8 cellular contexts compared by ENCODE assay signal in the genomic region with DNA sequence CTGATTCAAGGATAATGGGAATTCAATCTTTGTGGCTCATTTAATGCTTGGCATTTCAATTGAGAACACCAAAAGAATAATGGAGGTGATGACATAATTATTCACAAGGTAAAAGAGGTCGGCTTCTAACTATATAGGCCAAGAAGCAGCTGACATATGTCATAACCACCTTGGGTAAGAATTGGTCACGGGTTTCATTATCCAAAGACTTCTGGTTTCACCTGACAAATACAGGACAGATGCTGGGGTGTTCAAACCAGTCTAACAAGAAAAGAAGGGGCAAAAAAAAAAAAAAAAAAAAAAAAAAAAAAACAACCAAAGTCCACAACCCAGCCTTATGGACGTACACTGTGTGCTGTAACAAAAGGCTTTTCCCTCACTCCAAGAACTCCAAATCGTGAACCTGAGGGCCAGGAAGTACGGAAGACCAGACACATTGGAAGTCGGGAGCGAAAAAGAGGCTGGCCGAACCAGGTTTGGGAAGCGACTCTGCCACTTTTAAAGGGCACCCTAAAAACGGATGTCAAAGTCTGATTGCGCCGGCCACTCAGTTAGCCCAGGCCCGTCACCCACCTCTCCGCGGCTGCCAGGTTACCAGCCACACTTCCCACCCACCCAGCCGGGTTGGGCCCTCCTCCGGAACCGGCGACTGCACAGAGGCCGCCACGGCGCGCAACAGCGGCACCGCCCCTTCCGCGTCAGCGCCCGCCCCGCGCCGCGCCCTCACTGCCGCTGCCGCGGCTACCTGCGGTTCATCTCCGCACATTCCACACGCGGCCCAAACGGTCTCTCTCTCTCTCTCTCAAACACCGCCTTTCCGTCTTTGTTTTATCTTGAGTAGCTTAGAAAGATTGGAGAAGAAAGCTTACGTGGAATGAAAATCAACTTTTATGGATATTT. TPM values are rescaled to one million over a fixed set of nuclear protein-coding genes. Genes with fewer than 3 reads are reported as not detected.
A peak's percentile ranks its signal among the peaks of the same experiment; 100 is the strongest.
DNase-seq lines count a peak whose midpoint lies in the region; ATAC-seq and TF ChIP-seq lines count a peak whose summit lies in the region.

A gene with protein sequence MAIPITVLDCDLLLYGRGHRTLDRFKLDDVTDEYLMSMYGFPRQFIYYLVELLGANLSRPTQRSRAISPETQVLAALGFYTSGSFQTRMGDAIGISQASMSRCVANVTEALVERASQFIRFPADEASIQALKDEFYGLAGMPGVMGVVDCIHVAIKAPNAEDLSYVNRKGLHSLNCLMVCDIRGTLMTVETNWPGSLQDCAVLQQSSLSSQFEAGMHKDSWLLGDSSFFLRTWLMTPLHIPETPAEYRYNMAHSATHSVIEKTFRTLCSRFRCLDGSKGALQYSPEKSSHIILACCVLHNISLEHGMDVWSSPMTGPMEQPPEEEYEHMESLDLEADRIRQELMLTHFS (minus strand): TSS at position 677 of the 900 bp plus-strand sequence. CDS start 990 bp downstream, outside the sequence.

- H3K4me1 ChIP-seq in BLaER1: peaks cover 20% of the 10 kb centered on the region
- peaks cover 9 to 29% (median 22%) of the 10 kb centered on the region in 4 donors for H3K4me1 ChIP-seq in liver (ENCODE audit: control insufficient read depth in 4 of 4, insufficient read depth in 4 of 4, low read length in 3 of 4)

- H3K4me3 ChIP-seq in BLaER1: peak within 1 kb of the TSS; percentile 99
- peak within 1 kb of the TSS; percentile 82 to 99 (median 98) for H3K4me3 ChIP-seq in liver (ENCODE audit: low read depth in 1 of 3, low read length in 3 of 3)

- ATAC-seq in HG03457 (IDR thresholded peaks at IDR 0.05; ENCODE audit: unreplicated experiment): peak; percentile 85

- H3K9me3 ChIP-seq in BLaER1: no peaks in the 10 kb centered on the region
- no peaks in the 10 kb centered on the region for H3K9me3 ChIP-seq in liver (ENCODE audit: control insufficient read depth in 4 of 4, low read length in 3 of 4)

- TF ChIP-seq CTCF in liver (IDR thresholded peaks at IDR 0.05; ENCODE audit: low read depth, low read length, missing input control): no peak

- TF ChIP-seq RAD21 in liver (IDR thresholded peaks at IDR 0.05): no peak

- 1% methylated on average over 44 of the region's 44 CpGs for WGBS in liver

- peaks cover 19% of the 10 kb centered on the region for H3K36me3 ChIP-seq in BLaER1
- H3K36me3 ChIP-seq in liver (ENCODE audit: control insufficient read depth in 4 of 4, insufficient read depth in 3 of 4, low read depth in 1 of 4, low read length in 3 of 4): peaks cover 0 to 6% (median 3%) of the 10 kb centered on the region in 4 donors

- peaks cover 35% of the 10 kb centered on the region; the same call in 1 of the 2 replicates for H4K20me1 ChIP-seq in BLaER1

- DNase-seq in GM19240 (ENCODE audit: insufficient read length, low spot score) (peak; percentile 87), NCI-H526 (lab: John Stamatoyannopoulos, UW) (peak; percentile 94 to 95), dermis blood vessel endothelial cell (peak; percentile 95)
- DNase-seq in activated CD4-positive, alpha-beta T cell treated with anti-CD3 and anti-CD28 coated beads, Interleukin-2, amount 50 U/mL, for 24 hours (ENCODE audit: low read depth in 1 of 2, low spot score in 1 of 2): peak; percentile 82 to 87
- peak; percentile 94 for DNase-seq in stimulated activated CD4-positive, alpha-beta T cell treated with anti-CD3 and anti-CD28 coated beads, Interleukin-4, amount 100 ng/mL, for 1 hour

- H3K27ac ChIP-seq in BLaER1 (peak within 1 kb of the TSS; percentile 98), liver (ENCODE audit: low read depth in 1 of 2, low read length in 2 of 2) (peak within 1 kb of the TSS; percentile 91 to 97)

- H3K27me3 ChIP-seq in BLaER1: no peaks in the 10 kb centered on the region
- no peaks in the 10 kb centered on the region for H3K27me3 ChIP-seq in liver (ENCODE audit: control insufficient read depth in 4 of 4, insufficient read depth in 4 of 4, low read length in 3 of 4)

- H3K9ac ChIP-seq in BLaER1 (peak within 1 kb of the TSS; percentile 98), liver (ENCODE audit: low read depth in 1 of 2, low read length in 2 of 2) (peak within 1 kb of the TSS; percentile 61 to 87)

- H3K4me2 ChIP-seq in BLaER1: peak within 1 kb of the TSS; percentile 96

TF ChIP-seq in liver, 16 proteins besides CTCF, POLR2A, EP300 and RAD21:
- no peak for TF ChIP-seq NR2F2 (IDR thresholded peaks at IDR 0.05)
- TF ChIP-seq, protein P1, sequence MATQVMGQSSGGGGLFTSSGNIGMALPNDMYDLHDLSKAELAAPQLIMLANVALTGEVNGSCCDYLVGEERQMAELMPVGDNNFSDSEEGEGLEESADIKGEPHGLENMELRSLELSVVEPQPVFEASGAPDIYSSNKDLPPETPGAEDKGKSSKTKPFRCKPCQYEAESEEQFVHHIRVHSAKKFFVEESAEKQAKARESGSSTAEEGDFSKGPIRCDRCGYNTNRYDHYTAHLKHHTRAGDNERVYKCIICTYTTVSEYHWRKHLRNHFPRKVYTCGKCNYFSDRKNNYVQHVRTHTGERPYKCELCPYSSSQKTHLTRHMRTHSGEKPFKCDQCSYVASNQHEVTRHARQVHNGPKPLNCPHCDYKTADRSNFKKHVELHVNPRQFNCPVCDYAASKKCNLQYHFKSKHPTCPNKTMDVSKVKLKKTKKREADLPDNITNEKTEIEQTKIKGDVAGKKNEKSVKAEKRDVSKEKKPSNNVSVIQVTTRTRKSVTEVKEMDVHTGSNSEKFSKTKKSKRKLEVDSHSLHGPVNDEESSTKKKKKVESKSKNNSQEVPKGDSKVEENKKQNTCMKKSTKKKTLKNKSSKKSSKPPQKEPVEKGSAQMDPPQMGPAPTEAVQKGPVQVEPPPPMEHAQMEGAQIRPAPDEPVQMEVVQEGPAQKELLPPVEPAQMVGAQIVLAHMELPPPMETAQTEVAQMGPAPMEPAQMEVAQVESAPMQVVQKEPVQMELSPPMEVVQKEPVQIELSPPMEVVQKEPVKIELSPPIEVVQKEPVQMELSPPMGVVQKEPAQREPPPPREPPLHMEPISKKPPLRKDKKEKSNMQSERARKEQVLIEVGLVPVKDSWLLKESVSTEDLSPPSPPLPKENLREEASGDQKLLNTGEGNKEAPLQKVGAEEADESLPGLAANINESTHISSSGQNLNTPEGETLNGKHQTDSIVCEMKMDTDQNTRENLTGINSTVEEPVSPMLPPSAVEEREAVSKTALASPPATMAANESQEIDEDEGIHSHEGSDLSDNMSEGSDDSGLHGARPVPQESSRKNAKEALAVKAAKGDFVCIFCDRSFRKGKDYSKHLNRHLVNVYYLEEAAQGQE (IDR thresholded peaks at IDR 0.05): no peak
- TF ChIP-seq TAF1 (conservative IDR thresholded peaks at IDR 0.05): peak; percentile 17
- peak in 1 of 2 donors; percentile 22 for TF ChIP-seq HNF4A (conservative IDR thresholded peaks at IDR 0.05)
- TF ChIP-seq SP1 (IDR thresholded peaks at IDR 0.05): no peak
- TF ChIP-seq JUND (IDR thresholded peaks at IDR 0.05): no peak
- TF ChIP-seq RXRA (IDR thresholded peaks at IDR 0.05): peak in 1 of 2 donors; percentile 31
- TF ChIP-seq, protein P2, sequence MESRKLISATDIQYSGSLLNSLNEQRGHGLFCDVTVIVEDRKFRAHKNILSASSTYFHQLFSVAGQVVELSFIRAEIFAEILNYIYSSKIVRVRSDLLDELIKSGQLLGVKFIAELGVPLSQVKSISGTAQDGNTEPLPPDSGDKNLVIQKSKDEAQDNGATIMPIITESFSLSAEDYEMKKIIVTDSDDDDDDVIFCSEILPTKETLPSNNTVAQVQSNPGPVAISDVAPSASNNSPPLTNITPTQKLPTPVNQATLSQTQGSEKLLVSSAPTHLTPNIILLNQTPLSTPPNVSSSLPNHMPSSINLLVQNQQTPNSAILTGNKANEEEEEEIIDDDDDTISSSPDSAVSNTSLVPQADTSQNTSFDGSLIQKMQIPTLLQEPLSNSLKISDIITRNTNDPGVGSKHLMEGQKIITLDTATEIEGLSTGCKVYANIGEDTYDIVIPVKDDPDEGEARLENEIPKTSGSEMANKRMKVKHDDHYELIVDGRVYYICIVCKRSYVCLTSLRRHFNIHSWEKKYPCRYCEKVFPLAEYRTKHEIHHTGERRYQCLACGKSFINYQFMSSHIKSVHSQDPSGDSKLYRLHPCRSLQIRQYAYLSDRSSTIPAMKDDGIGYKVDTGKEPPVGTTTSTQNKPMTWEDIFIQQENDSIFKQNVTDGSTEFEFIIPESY (IDR thresholded peaks at IDR 0.05): no peak
- TF ChIP-seq GABPA (IDR thresholded peaks at IDR 0.05 in 1 of 2, conservative IDR thresholded peaks at IDR 0.05 in 1 of 2): peak in 1 of 2 donors; percentile 83
- TF ChIP-seq, protein P3, sequence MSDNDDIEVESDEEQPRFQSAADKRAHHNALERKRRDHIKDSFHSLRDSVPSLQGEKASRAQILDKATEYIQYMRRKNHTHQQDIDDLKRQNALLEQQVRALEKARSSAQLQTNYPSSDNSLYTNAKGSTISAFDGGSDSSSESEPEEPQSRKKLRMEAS (IDR thresholded peaks at IDR 0.05): no peak
- TF ChIP-seq, protein P4, sequence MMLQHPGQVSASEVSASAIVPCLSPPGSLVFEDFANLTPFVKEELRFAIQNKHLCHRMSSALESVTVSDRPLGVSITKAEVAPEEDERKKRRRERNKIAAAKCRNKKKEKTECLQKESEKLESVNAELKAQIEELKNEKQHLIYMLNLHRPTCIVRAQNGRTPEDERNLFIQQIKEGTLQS (IDR thresholded peaks at IDR 0.05): no peak
- no peak for TF ChIP-seq EGR1 (IDR thresholded peaks at IDR 0.05; ENCODE audit: low read depth in 2 of 2)
- peak; percentile 15 for TF ChIP-seq HNF4G (IDR thresholded peaks at IDR 0.05)
- TF ChIP-seq FOXA1 (IDR thresholded peaks at IDR 0.05): no peak
- TF ChIP-seq FOXA2 (IDR thresholded peaks at IDR 0.05): no peak
- TF ChIP-seq YY1 (IDR thresholded peaks at IDR 0.05): no peak

RNA-seq across cellular contexts. Expression of the gene that starts here (rescaled TPM):
- total RNA-seq in dermis blood vessel endothelial cell (3.7 and 5.8 TPM in 2 replicates), liver (1 to 10 TPM; 3.8 to 5.9 TPM)
- 1 to 10 TPM; 2.5 to 2.8 TPM for polyA plus RNA-seq in liver

Comparison
In these comparisons a context has a peak if more than half of its experiments do, and no peak if none do; other contexts are left out.
1. Peak in every context shown above with its lines: DNase-seq, ATAC-seq, H3K4me3 ChIP-seq and H3K27ac ChIP-seq.